In genomic region chr11:75344761-75345454, GRCh38 we compare ENCODE assay signal across 12 cellular contexts. TPM values are rescaled to one million over a fixed set of nuclear protein-coding genes. Genes with fewer than 3 reads are reported as not detected.
DNase-seq lines count a peak whose midpoint lies in the region; ATAC-seq, FAIRE-seq and TF ChIP-seq lines count a peak whose summit lies in the region.
"Had no signal": no experiment of that assay in that cellular context is flagged by ENCODE, and none has a peak within 500 bp of the region (broad histone marks: within the 10 kb centered on the region; RNA-seq: fewer than 3 reads in every experiment).

No MANE protein-coding gene starts in this region.

- peak overlapping the region; percentile 92 to 94 for H3K27ac Mint-ChIP-seq in natural killer cell

- peaks cover 4% of the 10 kb centered on the region; the same call in 1 of the 2 replicates for H3K4me1 ChIP-seq in HEK293 (ENCODE audit: control insufficient read depth, insufficient read depth, low read length)

- no peaks in the 10 kb centered on the region for H3K36me3 Mint-ChIP-seq in natural killer cell

- ATAC-seq in natural killer cell (no peak), GM18858 (IDR thresholded peaks at IDR 0.05; ENCODE audit: unreplicated experiment) (no peak)
- ATAC-seq: activated CD4-positive, CD25-positive, alpha-beta regulatory T cell treated with anti-CD3 and anti-CD28 coated beads, Interleukin-2, amount 50 U/mL, for 24 hours had no signal

- intact Hi-C loops in natural killer cell (cut with micrococcal nuclease), result loop anchor here (5.0 kb wide), 1 partner anchor 37 kb away; no protein-coding TSS in a partner anchor

- no peak for TF ChIP-seq CTCF in C4-2B (conservative IDR thresholded peaks at IDR 0.05)
- TF ChIP-seq CTCF in HEK293 (tag by site-specific recombination; IDR thresholded peaks at IDR 0.05), result no peak
- no peak for TF ChIP-seq CTCF in bronchial epithelial cell (IDR thresholded peaks at IDR 0.05; ENCODE audit: insufficient read depth, low read length, severe bottlenecking)
- TF ChIP-seq CTCF in natural killer cell (IDR thresholded peaks at IDR 0.05), result no peak

- DNase-seq in bronchial epithelial cell (ENCODE audit: low read depth) (peak; percentile 32), natural killer cell (no peak), SW480 (ENCODE audit: low spot score) (no peak), NCI-H2196 (lab: John Stamatoyannopoulos, UW; ENCODE audit: unreplicated experiment) (no peak), NCI-H446 treated with DMSO at 0.1 percent for 48 hours (lab: John Stamatoyannopoulos, UW) (no peak)
- DNase-seq: DMS79 had no signal

- H3K27ac ChIP-seq in C4-2B (peak overlapping the region; percentile 97), HEK293 (ENCODE audit: extremely low read depth, low read depth, low read length) (no peak overlapping the region)

- peaks cover 86 to 100% of the 10 kb centered on the region in 2 donors for H3K4me1 Mint-ChIP-seq in natural killer cell

- H3K36me3 ChIP-seq in HEK293 (ENCODE audit: control insufficient read depth in 2 of 2, insufficient read depth in 1 of 2, low read length in 2 of 2), result no peaks in the 10 kb centered on the region
- no peaks in the 10 kb centered on the region for H3K36me3 ChIP-seq in bronchial epithelial cell (ENCODE audit: control insufficient read depth, insufficient read depth, low read length)

- no peak overlapping the region for H3K4me3 ChIP-seq in HEK293 (ENCODE audit: low read depth, low read length)
- no peak overlapping the region for H3K4me3 ChIP-seq in bronchial epithelial cell (ENCODE audit: low read depth, low read length)
- H3K4me3 ChIP-seq: lung had no signal

- CTCF ChIA-PET in HEK293 (lab: Yijun Ruan, JAX), result no interaction called here

- no peaks in the 10 kb centered on the region for H3K9me3 ChIP-seq in HEK293 (ENCODE audit: control insufficient read depth, insufficient read depth, low read depth, low read length)

- POLR2A ChIA-PET in HEK293 (lab: Yijun Ruan, JAX), result no interaction called here

- peak overlapping the region; percentile 13 for H3K4me3 Mint-ChIP-seq in natural killer cell

- FAIRE-seq in bronchial epithelial cell (lab: Jason Lieb, UNC), result no peak
- FAIRE-seq: astrocyte had no signal

- H3K27me3 ChIP-seq in bronchial epithelial cell (ENCODE audit: control insufficient read depth, insufficient read depth, low read length), result no peaks in the 10 kb centered on the region

- H3K27me3 Mint-ChIP-seq in natural killer cell (ENCODE audit: low read depth in 2 of 2), result no peaks in the 10 kb centered on the region

- no peaks in the 10 kb centered on the region for H3K9me3 Mint-ChIP-seq in natural killer cell

TF ChIP-seq in HEK293, 187 proteins besides CTCF, POLR2A, EP300 and RAD21:
- TF ChIP-seq ZSCAN23 (tag by site-specific recombination; IDR thresholded peaks at IDR 0.05), result no peak
- TF ChIP-seq ZIC2 (tag by site-specific recombination; IDR thresholded peaks at IDR 0.05), result peak; percentile 80
- no peak for TF ChIP-seq ZNF658 (tag by site-specific recombination; IDR thresholded peaks at IDR 0.05)
- TF ChIP-seq ZNF148 (tag by site-specific recombination; IDR thresholded peaks at IDR 0.05; ENCODE audit: borderline replicate concordance), result no peak
- TF ChIP-seq ZNF133 (tag by site-specific recombination; IDR thresholded peaks at IDR 0.05), result no peak
- no peak for TF ChIP-seq ZNF423 (tag by site-specific recombination; IDR thresholded peaks at IDR 0.05)

RNA-seq across cellular contexts. Expression of gene ARRB1, which starts 6.6 kb away (rescaled TPM):
- total RNA-seq in bronchial epithelial cell (0.26 and 0.64 TPM in 2 replicates), natural killer cell (100 to 1,000 TPM; 128 to 200 (median 174) TPM)

RNA-seq across cellular contexts. Expression of gene RPS3, which starts 54.4 kb away (rescaled TPM):
- total RNA-seq in bronchial epithelial cell, result 5,315 and 7,110 TPM in 2 replicates
- total RNA-seq in natural killer cell, result 1,000 to 10,000 TPM; 2,027 to 2,376 (median 2,290) TPM

Comparison
In these comparisons a context has a peak if more than half of its experiments do, and no peak if none do; other contexts are left out.
1. RNA of gene ARRB1, which starts 6.6 kb away (total RNA-seq): 128 to 200 TPM in natural killer cell; 0.26 to 0.64 TPM in bronchial epithelial cell; every median in the first group is over 10 times any median in the second.